ENCODE assay signal across 8 cellular contexts in genomic region chr10:29658984-29659769, GRCh38.
DNase-seq lines count a peak whose midpoint lies in the region; ATAC-seq lines count a peak whose summit lies in the region.

No MANE protein-coding gene starts in this region.

- peaks cover 7% of the 10 kb centered on the region; the same call in 1 of the 2 replicates for H3K9me3 ChIP-seq in HUES48 (ENCODE audit: control insufficient read depth, insufficient read depth, low read length)
- H3K9me3 ChIP-seq in muscle layer of colon (ENCODE audit: low read length) = no peaks in the 10 kb centered on the region

- peaks cover 42% of the 10 kb centered on the region for H3K4me1 Mint-ChIP-seq in dendritic cell treated with granulocyte-macrophage colony-stimulating factor and Interleukin-4, amounts not matched to agents 40 ng/mL and 50 ng/mL, for 4 days (ENCODE audit: low read depth)
- H3K4me1 Mint-ChIP-seq in stimulated activated memory B cell treated with anti-CD40 and anti-IgM and Interleukin-4, amounts not matched to agents 10 μg/mL and 1 μg/mL and 100 μg/mL, for 72 hours = peaks cover 13% of the 10 kb centered on the region

- peaks cover 17% of the 10 kb centered on the region for H3K36me3 ChIP-seq in HUES48 (ENCODE audit: control insufficient read depth, insufficient read depth, low read length)
- peaks cover 24% of the 10 kb centered on the region for H3K36me3 ChIP-seq in muscle layer of colon (ENCODE audit: insufficient read depth, low read length)

- H3K9me3 Mint-ChIP-seq in dendritic cell treated with granulocyte-macrophage colony-stimulating factor and Interleukin-4, amounts not matched to agents 40 ng/mL and 50 ng/mL, for 4 days = peaks cover 20% of the 10 kb centered on the region
- H3K9me3 Mint-ChIP-seq in stimulated activated memory B cell treated with anti-CD40 and anti-IgM and Interleukin-4, amounts not matched to agents 10 μg/mL and 1 μg/mL and 100 μg/mL, for 72 hours = peaks cover 8% of the 10 kb centered on the region

- H3K36me3 Mint-ChIP-seq in dendritic cell treated with granulocyte-macrophage colony-stimulating factor and Interleukin-4, amounts not matched to agents 40 ng/mL and 50 ng/mL, for 4 days (ENCODE audit: low read depth) = peaks cover 64% of the 10 kb centered on the region
- H3K36me3 Mint-ChIP-seq in stimulated activated memory B cell treated with anti-CD40 and anti-IgM and Interleukin-4, amounts not matched to agents 10 μg/mL and 1 μg/mL and 100 μg/mL, for 72 hours = no peaks in the 10 kb centered on the region

- H3K27me3 Mint-ChIP-seq in dendritic cell treated with granulocyte-macrophage colony-stimulating factor and Interleukin-4, amounts not matched to agents 40 ng/mL and 50 ng/mL, for 4 days = no peaks in the 10 kb centered on the region
- no peaks in the 10 kb centered on the region for H3K27me3 Mint-ChIP-seq in stimulated activated memory B cell treated with anti-CD40 and anti-IgM and Interleukin-4, amounts not matched to agents 10 μg/mL and 1 μg/mL and 100 μg/mL, for 72 hours

- intact Hi-C loops in dendritic cell treated with granulocyte-macrophage colony-stimulating factor and Interleukin-4, amounts not matched to agents 40 ng/mL and 50 ng/mL, for 4 days (cut with micrococcal nuclease) = no loop called here

- H3K27ac ChIP-seq in HUES48 (ENCODE audit: low read depth, low read length) (peak overlapping the region; percentile 82), muscle layer of colon (ENCODE audit: low read depth, low read length) (peak overlapping the region; percentile 2)

- no peak overlapping the region for H3K4me3 ChIP-seq in HUES48 (ENCODE audit: low read depth, low read length)
- H3K4me3 ChIP-seq in muscle layer of colon (ENCODE audit: low read depth in 1 of 2, low read length in 2 of 2) = no peak overlapping the region

- peak; percentile 56 for DNase-seq in DMS79 treated with DMSO at 0.1 percent for 48 hours (lab: John Stamatoyannopoulos, UW)
- DNase-seq in activated CD4-positive, alpha-beta T cell treated with anti-CD3 and anti-CD28 coated beads for 1 hour = peak; percentile 43
- DNase-seq in NCI-H187 treated with DMSO at 0.1 percent for 48 hours (lab: John Stamatoyannopoulos, UW) = no peak

- no peak overlapping the region for H3K4me3 Mint-ChIP-seq in dendritic cell treated with granulocyte-macrophage colony-stimulating factor and Interleukin-4, amounts not matched to agents 40 ng/mL and 50 ng/mL, for 4 days
- no peak overlapping the region for H3K4me3 Mint-ChIP-seq in stimulated activated memory B cell treated with anti-CD40 and anti-IgM and Interleukin-4, amounts not matched to agents 10 μg/mL and 1 μg/mL and 100 μg/mL, for 72 hours

- H3K9ac ChIP-seq in HUES48 (ENCODE audit: low read depth, low read length) (no peak overlapping the region), muscle layer of colon (ENCODE audit: low read length) (no peak overlapping the region)

- H3K4me1 ChIP-seq in HUES48 (ENCODE audit: control insufficient read depth, insufficient read depth, low read length) (peaks cover 10% of the 10 kb centered on the region), muscle layer of colon (ENCODE audit: insufficient read depth, low read length) (peaks cover 74% of the 10 kb centered on the region)

- ATAC-seq in GM21526 (IDR thresholded peaks at IDR 0.05; ENCODE audit: low FRiP score, unreplicated experiment) = peak; percentile 87
- peak; percentile 91 for ATAC-seq in stimulated activated memory B cell treated with anti-CD40 and anti-IgM and Interleukin-4, amounts not matched to agents 10 μg/mL and 1 μg/mL and 100 μg/mL, for 72 hours

- H3K27ac Mint-ChIP-seq in dendritic cell treated with granulocyte-macrophage colony-stimulating factor and Interleukin-4, amounts not matched to agents 40 ng/mL and 50 ng/mL, for 4 days = peak overlapping the region; percentile 51
- H3K27ac Mint-ChIP-seq in stimulated activated memory B cell treated with anti-CD40 and anti-IgM and Interleukin-4, amounts not matched to agents 10 μg/mL and 1 μg/mL and 100 μg/mL, for 72 hours = no peak overlapping the region

- no peaks in the 10 kb centered on the region for H3K27me3 ChIP-seq in HUES48 (ENCODE audit: control insufficient read depth, insufficient read depth, low read length)
- H3K27me3 ChIP-seq in muscle layer of colon (ENCODE audit: control insufficient read depth in 1 of 2, insufficient read depth in 2 of 2, low read length in 2 of 2) = no peaks in the 10 kb centered on the region
